ENCODE assay signal across 17 cellular contexts in genomic region chr16:74580828-74581227, GRCh38. TPM values are rescaled to one million over a fixed set of nuclear protein-coding genes. Genes with fewer than 3 reads are reported as not detected.
DNase-seq lines count a peak whose midpoint lies in the region; ATAC-seq, FAIRE-seq and TF ChIP-seq lines count a peak whose summit lies in the region.
"Had no signal": no experiment of that assay in that cellular context is flagged by ENCODE, and none has a peak within 500 bp of the region (broad histone marks: within the 10 kb centered on the region; RNA-seq: fewer than 3 reads in every experiment).

No MANE protein-coding gene starts in this region.

- peak overlapping the region in 2 of 4 donors; percentile 9 to 63 for H3K4me3 Mint-ChIP-seq in CD4-positive, CD25-positive, alpha-beta regulatory T cell
- H3K4me3 Mint-ChIP-seq in mesothelial cell of epicardium, result no peak overlapping the region
- no peak overlapping the region for H3K4me3 Mint-ChIP-seq in Caco-2 (ENCODE audit: unreplicated experiment)
- H3K4me3 Mint-ChIP-seq: dendritic cell treated with granulocyte-macrophage colony-stimulating factor and Interleukin-4, amounts not matched to agents 40 ng/mL and 50 ng/mL, for 4 days; neural crest cell had no signal

- DNase-seq in CD4-positive, CD25-positive, alpha-beta regulatory T cell, result no peak
- no peak for DNase-seq in mesothelial cell of epicardium (ENCODE audit: low spot score in 2 of 2, unreplicated experiment in 2 of 2)
- no peak for DNase-seq in foreskin keratinocyte
- DNase-seq in Caco-2, result no peak
- DNase-seq in NK-92 (lab: John Stamatoyannopoulos, UW; ENCODE audit: unreplicated experiment), result no peak
- no peak for DNase-seq in GM19239 (ENCODE audit: insufficient read length, low spot score)
- DNase-seq: C1 segment of cervical spinal cord, GDM1, NCI-H526 treated with DMSO at 0.1 percent for 48 hours had no signal

- FAIRE-seq in GM19239 (lab: Jason Lieb, UNC), result no peak
- FAIRE-seq: islet of Langerhans had no signal

- intact Hi-C loops in Caco-2 (cut with micrococcal nuclease; ENCODE audit: unreplicated experiment), result no loop called here

- CTCF ChIA-PET in Caco-2 (lab: Charles Lee), result no interaction called here

- peaks cover 36 to 93% (median 61%) of the 10 kb centered on the region in 4 donors for H3K4me1 Mint-ChIP-seq in CD4-positive, CD25-positive, alpha-beta regulatory T cell
- H3K4me1 Mint-ChIP-seq in mesothelial cell of epicardium (peaks cover 10% of the 10 kb centered on the region), Caco-2 (ENCODE audit: low read depth, unreplicated experiment) (peaks cover 19% of the 10 kb centered on the region)

- H3K27ac Mint-ChIP-seq in CD4-positive, CD25-positive, alpha-beta regulatory T cell, result peak overlapping the region in 2 of 3 donors; percentile 70 to 83
- peak overlapping the region; percentile 37 for H3K27ac Mint-ChIP-seq in mesothelial cell of epicardium
- H3K27ac Mint-ChIP-seq in Caco-2 (ENCODE audit: unreplicated experiment), result no peak overlapping the region
- H3K27ac Mint-ChIP-seq: dendritic cell treated with granulocyte-macrophage colony-stimulating factor and Interleukin-4, amounts not matched to agents 40 ng/mL and 50 ng/mL, for 4 days had no signal

- H3K27ac ChIP-seq in CD4-positive, CD25-positive, alpha-beta regulatory T cell (ENCODE audit: insufficient read depth, low read length, poor library complexity, severe bottlenecking), result no peak overlapping the region
- no peak overlapping the region for H3K27ac ChIP-seq in foreskin keratinocyte
- H3K27ac ChIP-seq: vagina had no signal

- H3K9me3 ChIP-seq in CD4-positive, CD25-positive, alpha-beta regulatory T cell (ENCODE audit: control insufficient read depth in 2 of 2, low read length in 2 of 2), result no peaks in the 10 kb centered on the region
- no peaks in the 10 kb centered on the region for H3K9me3 ChIP-seq in Caco-2
- H3K9me3 ChIP-seq: vagina had no signal

- H3K36me3 Mint-ChIP-seq in CD4-positive, CD25-positive, alpha-beta regulatory T cell, result peaks cover 18% of the 10 kb centered on the region
- H3K36me3 Mint-ChIP-seq in mesothelial cell of epicardium (no peaks in the 10 kb centered on the region), Caco-2 (ENCODE audit: insufficient read depth, unreplicated experiment) (peaks cover 14% of the 10 kb centered on the region)

- H3K27me3 Mint-ChIP-seq in CD4-positive, CD25-positive, alpha-beta regulatory T cell, result no peaks in the 10 kb centered on the region
- no peaks in the 10 kb centered on the region for H3K27me3 Mint-ChIP-seq in mesothelial cell of epicardium (ENCODE audit: low read depth)
- no peaks in the 10 kb centered on the region for H3K27me3 Mint-ChIP-seq in Caco-2 (ENCODE audit: insufficient read depth, unreplicated experiment)
- H3K27me3 Mint-ChIP-seq: dendritic cell treated with granulocyte-macrophage colony-stimulating factor and Interleukin-4, amounts not matched to agents 40 ng/mL and 50 ng/mL, for 4 days had no signal

- no peak for ATAC-seq in CD4-positive, CD25-positive, alpha-beta regulatory T cell (ENCODE audit: low read depth in 2 of 2)
- peak; percentile 50 for ATAC-seq in GM19351 (IDR thresholded peaks at IDR 0.05; ENCODE audit: unreplicated experiment)
- peak; percentile 51 for ATAC-seq in HG03520 (IDR thresholded peaks at IDR 0.05; ENCODE audit: unreplicated experiment)
- ATAC-seq in foreskin keratinocyte, result no peak
- ATAC-seq: SK-N-SH treated with all-trans-retinoic acid at 6 μM for 48 hours had no signal

- H3K27me3 ChIP-seq in CD4-positive, CD25-positive, alpha-beta regulatory T cell (ENCODE audit: control insufficient read depth, insufficient read depth, low read length), result no peaks in the 10 kb centered on the region
- H3K27me3 ChIP-seq in foreskin keratinocyte, result no peaks in the 10 kb centered on the region
- H3K27me3 ChIP-seq in Caco-2 (replicated peaks; ENCODE audit: control insufficient read depth, insufficient read depth, low read length), result no peaks in the 10 kb centered on the region
- H3K27me3 ChIP-seq: vagina had no signal

- no peaks in the 10 kb centered on the region for H3K36me3 ChIP-seq in CD4-positive, CD25-positive, alpha-beta regulatory T cell (ENCODE audit: control insufficient read depth, insufficient read depth, low read length)
- no peaks in the 10 kb centered on the region for H3K36me3 ChIP-seq in Caco-2 (ENCODE audit: control insufficient read depth, insufficient read depth, low read length)
- H3K36me3 ChIP-seq: vagina had no signal

- TF ChIP-seq CTCF in mesothelial cell of epicardium (IDR thresholded peaks at IDR 0.05; ENCODE audit: unreplicated experiment) (no peak), foreskin keratinocyte (conservative IDR thresholded peaks at IDR 0.05) (no peak), Caco-2 (IDR thresholded peaks at IDR 0.05; ENCODE audit: insufficient read depth in 1 of 2, low read depth in 1 of 2, low read length in 1 of 2, severe bottlenecking in 1 of 2, unreplicated experiment in 1 of 2) (no peak)

- H3K4me3 ChIP-seq in CD4-positive, CD25-positive, alpha-beta regulatory T cell (ENCODE audit: low read depth, low read length), result no peak overlapping the region
- no peak overlapping the region for H3K4me3 ChIP-seq in Caco-2 (ENCODE audit: low read depth, low read length)
- H3K4me3 ChIP-seq: smooth muscle cell, vagina had no signal

- H3K9me3 Mint-ChIP-seq in CD4-positive, CD25-positive, alpha-beta regulatory T cell, result no peaks in the 10 kb centered on the region
- H3K9me3 Mint-ChIP-seq in mesothelial cell of epicardium (no peaks in the 10 kb centered on the region), Caco-2 (ENCODE audit: unreplicated experiment) (no peaks in the 10 kb centered on the region)
- H3K9me3 Mint-ChIP-seq: dendritic cell treated with granulocyte-macrophage colony-stimulating factor and Interleukin-4, amounts not matched to agents 40 ng/mL and 50 ng/mL, for 4 days had no signal

- no TSS peak for BruUV-seq in Caco-2 (replicated peaks; lab: Mats Ljungman, UMichigan)

- POLR2A ChIA-PET in Caco-2 (lab: Charles Lee), result no interaction called here

- peaks cover 39% of the 10 kb centered on the region for H3K4me1 ChIP-seq in CD4-positive, CD25-positive, alpha-beta regulatory T cell (ENCODE audit: control insufficient read depth, insufficient read depth, low read length, poor library complexity, severe bottlenecking)
- peaks cover 20% of the 10 kb centered on the region for H3K4me1 ChIP-seq in foreskin keratinocyte
- H3K4me1 ChIP-seq in Caco-2, result peaks cover 10% of the 10 kb centered on the region

RNA-seq across cellular contexts. Expression of gene GLG1, which starts 26.1 kb away (rescaled TPM):
- 202 TPM for total RNA-seq in CD4-positive, CD25-positive, alpha-beta regulatory T cell
- polyA plus RNA-seq in CD4-positive, CD25-positive, alpha-beta regulatory T cell, result 100 to 1,000 TPM; 147 to 156 (median 152) TPM
- 186 to 193 TPM (median 190 TPM) in 3 replicates for total RNA-seq in mesothelial cell of epicardium
- total RNA-seq in foreskin keratinocyte, result 88.6 and 93.9 TPM in 2 replicates
- 33.1 and 35.6 TPM in 2 replicates for polyA plus RNA-seq in foreskin keratinocyte
- 197 and 210 TPM in 2 replicates for total RNA-seq in Caco-2 (2022)

Comparison
In these comparisons a context has a peak if more than half of its experiments do, and no peak if none do; other contexts are left out.
1. ATAC-seq: peak in GM19351 (single experiment) and HG03520 (single experiment); none in CD4-positive, CD25-positive, alpha-beta regulatory T cell (0 of 2) and foreskin keratinocyte (single experiment).